In genomic region chr1:32906652-32907051, GRCh38 we compare ENCODE assay signal across 31 cellular contexts. TPM values are rescaled to one million over a fixed set of nuclear protein-coding genes. Genes with fewer than 3 reads are reported as not detected.
"Had no signal": no experiment of that assay in that cellular context is flagged by ENCODE, and none has a peak within 500 bp of the region (broad histone marks: within the 10 kb centered on the region; RNA-seq: fewer than 3 reads in every experiment).

No MANE protein-coding gene starts in this region.

- H3K4me2 ChIP-seq: neural progenitor cell had no signal

- H3K36me3 ChIP-seq: heart left ventricle, left ventricle myocardium inferior, neural progenitor cell, neutrophil, pancreas, prostate gland, sigmoid colon, spleen, thyroid gland, vagina had no signal

- H3K9ac ChIP-seq: neural progenitor cell had no signal

- H3K4me1 ChIP-seq: prostate gland had no signal

- FAIRE-seq: islet of Langerhans, kidney, pancreas, small intestine had no signal

- H3K27me3 ChIP-seq: pancreas, testis, thyroid gland, vagina had no signal

- DNase-seq: heart left ventricle; hypothalamus; immature natural killer cell; kidney; left ventricle myocardium inferior; naive B cell; natural killer cell; nephron progenitor cell; occipital lobe; pancreas; retina; right cardiac atrium; small intestine; spleen; stimulated activated CD4-positive, alpha-beta T cell treated with anti-CD3 and anti-CD28 coated beads, Interleukin-1b, Interleukin-23, amount 100 ng/mL, for 48 hours; stimulated activated CD4-positive, alpha-beta T cell treated with anti-CD3 and anti-CD28 coated beads, Interleukin-2, amount 100 ng/mL, for 48 hours; stimulated activated CD4-positive, alpha-beta T cell treated with anti-CD3 and anti-CD28 coated beads, Interleukin-4, amount 100 ng/mL, for 4 hours; stimulated activated CD8-positive, alpha-beta memory T cell treated with anti-CD3 and anti-CD28 coated beads, Interleukin-4, amount 100 ng/mL, for 48 hours; stimulated activated naive CD4-positive, alpha-beta T cell treated with Interleukin-2 at 50 U/mL for 16 hours; stimulated activated naive CD8-positive, alpha-beta T cell treated with anti-CD3 and anti-CD28 coated beads, Interleukin-15, amount 100 ng/mL, for 72 hours; testis; thyroid gland had no signal

- H3K4me3 ChIP-seq: heart left ventricle, left ventricle myocardium inferior, neural progenitor cell, pancreas, prostate gland, sigmoid colon, spleen, testis, thyroid gland, vagina had no signal

- ATAC-seq: heart left ventricle; natural killer cell; pancreas; right cardiac atrium; stimulated activated memory B cell treated with anti-CD40 and anti-IgM and Interleukin-4, amounts not matched to agents 10 μg/mL and 1 μg/mL and 100 μg/mL, for 72 hours; stimulated activated naive CD8-positive, alpha-beta T cell treated with anti-CD3 and anti-CD28 coated beads, Interleukin-15, amount 100 ng/mL, for 72 hours had no signal

- H3K9me3 ChIP-seq: heart left ventricle, left ventricle myocardium inferior, neutrophil, pancreas, prostate gland, sigmoid colon, spleen, testis, thyroid gland, vagina had no signal

- H3K27ac ChIP-seq: heart left ventricle, left ventricle myocardium inferior, neural progenitor cell, neutrophil, pancreas, prostate gland, sigmoid colon, spleen, testis, thyroid gland, vagina had no signal

RNA-seq across cellular contexts. Expression of gene TMEM54, which starts 5.5 kb away (rescaled TPM):
- total RNA-seq: natural killer cell had no signal
- polyA plus RNA-seq: immature natural killer cell had no signal

RNA-seq across cellular contexts. Expression of gene HPCA, which starts 20.4 kb away (rescaled TPM):
- total RNA-seq: left ventricle myocardium inferior, lung microvascular endothelial cell, right cardiac atrium, sigmoid colon, thyroid gland, urinary bladder, vagina had no signal
- polyA plus RNA-seq: heart left ventricle, immature natural killer cell had no signal

RNA-seq across cellular contexts. Expression of gene FNDC5, which starts 35.9 kb away (rescaled TPM):
- total RNA-seq: spleen had no signal
- polyA plus RNA-seq: immature natural killer cell had no signal
